In the genomic region with DNA sequence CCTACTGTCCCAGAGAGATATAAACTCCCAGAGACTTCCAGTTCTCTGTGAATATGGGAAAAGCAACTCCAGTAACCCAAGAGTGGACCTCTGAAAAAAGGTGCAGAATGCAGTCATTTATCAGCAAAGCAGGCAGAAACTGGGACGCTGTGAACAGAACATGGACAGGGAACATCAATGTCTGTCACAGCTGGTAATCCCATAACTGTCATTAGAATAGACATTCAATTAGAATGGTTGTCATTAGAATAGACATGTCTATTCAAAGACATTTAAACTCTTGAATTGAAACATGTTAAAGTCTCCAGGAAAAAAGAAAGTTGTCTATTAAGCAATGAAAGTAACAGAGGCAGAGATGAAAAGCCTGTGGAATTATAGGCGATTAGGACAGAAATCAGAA, we compare ENCODE assay signal across 8 cellular contexts.
"Had no signal": no experiment of that assay in that cellular context is flagged by ENCODE, and none has a peak within 500 bp of the region (broad histone marks: within the 10 kb centered on the region; RNA-seq: fewer than 3 reads in every experiment).

No MANE protein-coding gene starts in this region.

- H3K9me3 ChIP-seq: HAP-1 had no signal

- H3K4me1 ChIP-seq: HAP-1 had no signal

- H3K9ac ChIP-seq: GM23248 had no signal

- DNase-seq: GM23248, GOT3, H7, H9, HCEC 1CT, HFFc6 had no signal

- H3K27ac Mint-ChIP-seq: H9, HFFc6 had no signal

- H3K36me3 ChIP-seq: HAP-1 had no signal

- ATAC-seq: HCT116 had no signal

- H3K4me3 Mint-ChIP-seq: H9, HFFc6 had no signal

- H3K4me3 ChIP-seq: GM23248, HAP-1 had no signal

- H2AFZ ChIP-seq: GM23248 had no signal

- H3K27ac ChIP-seq: GM23248 had no signal
